2 cellular contexts compared by ENCODE assay signal in the genomic region with DNA sequence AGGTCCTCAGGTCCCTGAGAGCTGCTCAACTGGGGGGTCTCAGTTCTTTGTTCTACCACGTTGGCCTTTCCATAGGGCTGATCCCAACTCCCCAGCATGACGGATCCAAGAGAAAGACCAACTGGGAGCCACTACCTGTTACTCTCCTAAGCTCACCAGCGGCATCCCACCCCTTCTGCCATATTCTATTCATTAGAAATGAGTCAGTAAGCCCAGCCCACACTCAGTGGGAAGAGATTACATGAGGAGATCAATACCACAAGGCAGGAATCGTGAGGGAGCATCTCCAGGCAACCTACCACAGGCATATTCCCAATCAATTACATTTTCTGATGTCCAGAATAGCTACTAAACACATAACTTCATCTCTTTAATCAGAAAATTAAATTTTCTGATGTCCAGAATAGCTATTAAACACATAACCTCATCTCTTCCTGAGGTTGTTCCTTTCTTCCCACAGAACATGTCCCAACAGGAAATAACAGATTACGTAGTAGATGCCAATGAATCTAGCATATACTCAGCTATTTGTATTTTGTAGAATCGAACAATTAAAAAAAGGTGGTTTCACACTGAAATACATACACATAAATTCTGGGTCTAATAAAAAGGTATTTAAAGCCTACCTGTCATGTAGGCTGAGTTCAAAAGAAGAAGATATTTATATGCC.
TF ChIP-seq lines count a peak whose summit lies in the region.

No MANE protein-coding gene starts in this region.

TF ChIP-seq in SK-N-SH treated with all-trans-retinoic acid at 6 μM for 48 hours, 23 proteins besides CTCF, POLR2A, EP300 and RAD21:
- no peak for TF ChIP-seq POU6F1 (CRISPR knock-in tag; IDR thresholded peaks at IDR 0.05; ENCODE audit: borderline replicate concordance, low read depth)
- no peak for TF ChIP-seq OSR1 (CRISPR knock-in tag; IDR thresholded peaks at IDR 0.05)
- no peak for TF ChIP-seq ARNTL (CRISPR knock-in tag; IDR thresholded peaks at IDR 0.05; ENCODE audit: borderline replicate concordance, low read depth)
- TF ChIP-seq, protein P1, sequence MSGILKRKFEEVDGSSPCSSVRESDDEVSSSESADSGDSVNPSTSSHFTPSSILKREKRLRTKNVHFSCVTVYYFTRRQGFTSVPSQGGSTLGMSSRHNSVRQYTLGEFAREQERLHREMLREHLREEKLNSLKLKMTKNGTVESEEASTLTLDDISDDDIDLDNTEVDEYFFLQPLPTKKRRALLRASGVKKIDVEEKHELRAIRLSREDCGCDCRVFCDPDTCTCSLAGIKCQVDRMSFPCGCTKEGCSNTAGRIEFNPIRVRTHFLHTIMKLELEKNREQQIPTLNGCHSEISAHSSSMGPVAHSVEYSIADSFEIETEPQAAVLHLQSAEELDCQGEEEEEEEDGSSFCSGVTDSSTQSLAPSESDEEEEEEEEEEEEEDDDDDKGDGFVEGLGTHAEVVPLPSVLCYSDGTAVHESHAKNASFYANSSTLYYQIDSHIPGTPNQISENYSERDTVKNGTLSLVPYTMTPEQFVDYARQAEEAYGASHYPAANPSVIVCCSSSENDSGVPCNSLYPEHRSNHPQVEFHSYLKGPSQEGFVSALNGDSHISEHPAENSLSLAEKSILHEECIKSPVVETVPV (CRISPR knock-in tag; IDR thresholded peaks at IDR 0.05), result no peak
- TF ChIP-seq GLIS3 (CRISPR knock-in tag; IDR thresholded peaks at IDR 0.05), result no peak
- peak; percentile 64; the same call in 1 of the 2 replicates for TF ChIP-seq ZC3H10 (CRISPR knock-in tag; IDR thresholded peaks at IDR 0.05)
- no peak for TF ChIP-seq ZNF70 (CRISPR knock-in tag; IDR thresholded peaks at IDR 0.05)
- TF ChIP-seq RARB (CRISPR knock-in tag; IDR thresholded peaks at IDR 0.05), result no peak
- TF ChIP-seq, protein P2, sequence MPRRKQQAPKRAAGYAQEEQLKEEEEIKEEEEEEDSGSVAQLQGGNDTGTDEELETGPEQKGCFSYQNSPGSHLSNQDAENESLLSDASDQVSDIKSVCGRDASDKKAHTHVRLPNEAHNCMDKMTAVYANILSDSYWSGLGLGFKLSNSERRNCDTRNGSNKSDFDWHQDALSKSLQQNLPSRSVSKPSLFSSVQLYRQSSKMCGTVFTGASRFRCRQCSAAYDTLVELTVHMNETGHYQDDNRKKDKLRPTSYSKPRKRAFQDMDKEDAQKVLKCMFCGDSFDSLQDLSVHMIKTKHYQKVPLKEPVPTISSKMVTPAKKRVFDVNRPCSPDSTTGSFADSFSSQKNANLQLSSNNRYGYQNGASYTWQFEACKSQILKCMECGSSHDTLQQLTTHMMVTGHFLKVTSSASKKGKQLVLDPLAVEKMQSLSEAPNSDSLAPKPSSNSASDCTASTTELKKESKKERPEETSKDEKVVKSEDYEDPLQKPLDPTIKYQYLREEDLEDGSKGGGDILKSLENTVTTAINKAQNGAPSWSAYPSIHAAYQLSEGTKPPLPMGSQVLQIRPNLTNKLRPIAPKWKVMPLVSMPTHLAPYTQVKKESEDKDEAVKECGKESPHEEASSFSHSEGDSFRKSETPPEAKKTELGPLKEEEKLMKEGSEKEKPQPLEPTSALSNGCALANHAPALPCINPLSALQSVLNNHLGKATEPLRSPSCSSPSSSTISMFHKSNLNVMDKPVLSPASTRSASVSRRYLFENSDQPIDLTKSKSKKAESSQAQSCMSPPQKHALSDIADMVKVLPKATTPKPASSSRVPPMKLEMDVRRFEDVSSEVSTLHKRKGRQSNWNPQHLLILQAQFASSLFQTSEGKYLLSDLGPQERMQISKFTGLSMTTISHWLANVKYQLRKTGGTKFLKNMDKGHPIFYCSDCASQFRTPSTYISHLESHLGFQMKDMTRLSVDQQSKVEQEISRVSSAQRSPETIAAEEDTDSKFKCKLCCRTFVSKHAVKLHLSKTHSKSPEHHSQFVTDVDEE (CRISPR knock-in tag; IDR thresholded peaks at IDR 0.05), result no peak
- TF ChIP-seq ISL1 (CRISPR knock-in tag; IDR thresholded peaks at IDR 0.05), result peak; percentile 23; the same call in 1 of the 2 replicates
- no peak for TF ChIP-seq TCF4 (CRISPR knock-in tag; IDR thresholded peaks at IDR 0.05; ENCODE audit: borderline replicate concordance)

TF ChIP-seq in SK-N-SH, 30 proteins besides CTCF, POLR2A, EP300 and RAD21 (continued from another document):
- TF ChIP-seq, protein P3, sequence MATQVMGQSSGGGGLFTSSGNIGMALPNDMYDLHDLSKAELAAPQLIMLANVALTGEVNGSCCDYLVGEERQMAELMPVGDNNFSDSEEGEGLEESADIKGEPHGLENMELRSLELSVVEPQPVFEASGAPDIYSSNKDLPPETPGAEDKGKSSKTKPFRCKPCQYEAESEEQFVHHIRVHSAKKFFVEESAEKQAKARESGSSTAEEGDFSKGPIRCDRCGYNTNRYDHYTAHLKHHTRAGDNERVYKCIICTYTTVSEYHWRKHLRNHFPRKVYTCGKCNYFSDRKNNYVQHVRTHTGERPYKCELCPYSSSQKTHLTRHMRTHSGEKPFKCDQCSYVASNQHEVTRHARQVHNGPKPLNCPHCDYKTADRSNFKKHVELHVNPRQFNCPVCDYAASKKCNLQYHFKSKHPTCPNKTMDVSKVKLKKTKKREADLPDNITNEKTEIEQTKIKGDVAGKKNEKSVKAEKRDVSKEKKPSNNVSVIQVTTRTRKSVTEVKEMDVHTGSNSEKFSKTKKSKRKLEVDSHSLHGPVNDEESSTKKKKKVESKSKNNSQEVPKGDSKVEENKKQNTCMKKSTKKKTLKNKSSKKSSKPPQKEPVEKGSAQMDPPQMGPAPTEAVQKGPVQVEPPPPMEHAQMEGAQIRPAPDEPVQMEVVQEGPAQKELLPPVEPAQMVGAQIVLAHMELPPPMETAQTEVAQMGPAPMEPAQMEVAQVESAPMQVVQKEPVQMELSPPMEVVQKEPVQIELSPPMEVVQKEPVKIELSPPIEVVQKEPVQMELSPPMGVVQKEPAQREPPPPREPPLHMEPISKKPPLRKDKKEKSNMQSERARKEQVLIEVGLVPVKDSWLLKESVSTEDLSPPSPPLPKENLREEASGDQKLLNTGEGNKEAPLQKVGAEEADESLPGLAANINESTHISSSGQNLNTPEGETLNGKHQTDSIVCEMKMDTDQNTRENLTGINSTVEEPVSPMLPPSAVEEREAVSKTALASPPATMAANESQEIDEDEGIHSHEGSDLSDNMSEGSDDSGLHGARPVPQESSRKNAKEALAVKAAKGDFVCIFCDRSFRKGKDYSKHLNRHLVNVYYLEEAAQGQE (IDR thresholded peaks at IDR 0.05; ENCODE audit: low read depth, low read length), result no peak
- TF ChIP-seq FOXM1 (IDR thresholded peaks at IDR 0.05; ENCODE audit: low read depth) (no peak), CHD2 (IDR thresholded peaks at IDR 0.05; ENCODE audit: low read length, partially characterized antibody) (no peak), EZH2phosphoT487 (IDR thresholded peaks at IDR 0.05; ENCODE audit: borderline replicate concordance, low read depth) (no peak), TAF1 (IDR thresholded peaks at IDR 0.05; ENCODE audit: borderline replicate concordance, low read depth, low read length) (no peak), GABPA (IDR thresholded peaks at IDR 0.05; ENCODE audit: low read depth) (no peak), MXI1 (IDR thresholded peaks at IDR 0.05; ENCODE audit: low read depth, low read length) (no peak), MAX (IDR thresholded peaks at IDR 0.05; ENCODE audit: low read depth) (no peak), RXRA (IDR thresholded peaks at IDR 0.05; ENCODE audit: borderline replicate concordance, low read depth) (no peak), YY1 (IDR thresholded peaks at IDR 0.05; ENCODE audit: low read depth) (no peak), NFIC (IDR thresholded peaks at IDR 0.05; ENCODE audit: borderline replicate concordance) (no peak)
- TF ChIP-seq, protein P4, sequence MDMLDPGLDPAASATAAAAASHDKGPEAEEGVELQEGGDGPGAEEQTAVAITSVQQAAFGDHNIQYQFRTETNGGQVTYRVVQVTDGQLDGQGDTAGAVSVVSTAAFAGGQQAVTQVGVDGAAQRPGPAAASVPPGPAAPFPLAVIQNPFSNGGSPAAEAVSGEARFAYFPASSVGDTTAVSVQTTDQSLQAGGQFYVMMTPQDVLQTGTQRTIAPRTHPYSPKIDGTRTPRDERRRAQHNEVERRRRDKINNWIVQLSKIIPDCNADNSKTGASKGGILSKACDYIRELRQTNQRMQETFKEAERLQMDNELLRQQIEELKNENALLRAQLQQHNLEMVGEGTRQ (IDR thresholded peaks at IDR 0.05; ENCODE audit: borderline replicate concordance, low read depth, low read length), result no peak
